ENCODE assay signal across 19 cellular contexts in the genomic region with DNA sequence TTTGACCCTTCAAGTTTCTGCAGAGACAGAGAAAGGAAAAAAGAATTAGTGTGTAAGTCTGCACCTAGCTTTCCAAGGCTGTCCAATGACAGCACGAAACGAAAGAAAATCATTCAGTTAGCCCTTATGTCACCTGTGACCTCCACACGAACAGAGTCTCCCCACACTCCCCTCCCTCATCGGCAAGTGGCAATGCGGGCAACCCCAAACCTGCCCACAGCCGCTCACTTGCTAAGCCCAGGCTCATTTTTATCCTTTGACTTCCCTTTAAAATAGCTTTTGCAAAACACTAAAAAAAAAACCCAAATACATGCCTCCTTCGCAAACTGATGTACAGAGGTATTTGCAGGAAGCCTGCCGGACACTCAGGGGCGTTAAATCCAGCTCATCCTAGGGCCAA. TPM values are rescaled to one million over a fixed set of nuclear protein-coding genes. Genes with fewer than 3 reads are reported as not detected.
"Had no signal": no experiment of that assay in that cellular context is flagged by ENCODE, and none has a peak within 500 bp of the region (broad histone marks: within the 10 kb centered on the region; RNA-seq: fewer than 3 reads in every experiment).

No MANE protein-coding gene starts in this region.

- H3K9me3 ChIP-seq: ascending aorta, esophagus squamous epithelium, left ventricle myocardium inferior, pancreas had no signal

- FAIRE-seq: bronchial epithelial cell, islet of Langerhans, pancreas had no signal

- H3K4me3 ChIP-seq: ascending aorta, esophagus squamous epithelium, left ventricle myocardium inferior, pancreas had no signal

- ATAC-seq: activated CD8-positive, alpha-beta memory T cell treated with anti-CD3 and anti-CD28 coated beads, Interleukin-2, amount 10 ng/mL, durations not matched to agents 7 days and 5 days; activated T-cell treated with anti-CD3 and anti-CD28 coated beads, Interleukin-2, amount 50 U/mL, for 4 hours; SK-N-SH treated with all-trans-retinoic acid at 6 μM for 48 hours had no signal

- H3K27ac Mint-ChIP-seq: activated CD8-positive, alpha-beta memory T cell treated with anti-CD3 and anti-CD28 coated beads, Interleukin-2, amount 10 ng/mL, durations not matched to agents 7 days and 5 days; memory B cell had no signal

- H3K9me3 Mint-ChIP-seq: activated T-cell treated with anti-CD3 and anti-CD28 coated beads, Interleukin-2, amount 50 U/mL, for 4 hours; memory B cell had no signal

- H3K4me1 ChIP-seq: ascending aorta had no signal

- H3K4me3 Mint-ChIP-seq: activated CD8-positive, alpha-beta memory T cell treated with anti-CD3 and anti-CD28 coated beads, Interleukin-2, amount 10 ng/mL, durations not matched to agents 7 days and 5 days; activated T-cell treated with anti-CD3 and anti-CD28 coated beads, Interleukin-2, amount 50 U/mL, for 4 hours; memory B cell had no signal

- H3K27me3 Mint-ChIP-seq: activated CD8-positive, alpha-beta memory T cell treated with anti-CD3 and anti-CD28 coated beads, Interleukin-2, amount 10 ng/mL, durations not matched to agents 7 days and 5 days; memory B cell had no signal

- H3K27ac ChIP-seq: ascending aorta, esophagus squamous epithelium, left ventricle myocardium inferior, pancreas had no signal

- DNase-seq: activated CD4-positive, CD25-positive, alpha-beta regulatory T cell; activated CD8-positive, alpha-beta memory T cell treated with anti-CD3 and anti-CD28 coated beads, Interleukin-2, amount 10 ng/mL, durations not matched to agents 7 days and 5 days; activated gamma-delta T cell; activated T-cell treated with anti-CD3 and anti-CD28 coated beads, Interleukin-2, amount 50 U/mL, for 4 hours; esophagus squamous epithelium; foreskin fibroblast; glutamatergic neuron; left ventricle myocardium inferior; pancreas; retina; stimulated activated CD4-positive, alpha-beta T cell treated with anti-CD3 and anti-CD28 coated beads, Interleukin-4, amount 100 ng/mL, for 4 hours had no signal

RNA-seq across cellular contexts. Expression of a gene that starts 57.2 kb away (rescaled TPM):
- total RNA-seq: activated CD8-positive, alpha-beta memory T cell treated with anti-CD3 and anti-CD28 coated beads, Interleukin-2, amount 10 ng/mL, durations not matched to agents 7 days and 5 days; activated T-cell treated with anti-CD3 and anti-CD28 coated beads, Interleukin-2, amount 50 U/mL, for 4 hours; ascending aorta; bronchial epithelial cell; esophagus squamous epithelium; left ventricle myocardium inferior; pancreas; skeletal muscle tissue; T-helper 1 cell treated with Interleukin-12 subunit alpha and Interleukin-12 subunit beta and Interleukin-4 antibody, amounts not matched to agents 30 ng/mL and 1 ng/mL, for 36 hours had no signal
- polyA plus RNA-seq: neural cell, pancreas had no signal
